Comparison of ENCODE assay signal across 11 cellular contexts in genomic region chr12:6547987-6548386, GRCh38. TPM values are rescaled to one million over a fixed set of nuclear protein-coding genes. Genes with fewer than 3 reads are reported as not detected.
A peak's percentile ranks its signal among the peaks of the same experiment; 100 is the strongest.
DNase-seq lines count a peak whose midpoint lies in the region; ATAC-seq and TF ChIP-seq lines count a peak whose summit lies in the region.
"Had no signal": no experiment of that assay in that cellular context is flagged by ENCODE, and none has a peak within 500 bp of the region (broad histone marks: within the 10 kb centered on the region; RNA-seq: fewer than 3 reads in every experiment).

No MANE protein-coding gene starts in this region.

- no peaks in the 10 kb centered on the region for H3K4me1 ChIP-seq in effector memory CD4-positive, alpha-beta T cell (ENCODE audit: control insufficient read depth, insufficient read depth, low read length, poor library complexity, severe bottlenecking)

- H3K27me3 Mint-ChIP-seq in brain: no peaks in the 10 kb centered on the region

- H3K27me3 ChIP-seq in effector memory CD4-positive, alpha-beta T cell (replicated peaks; ENCODE audit: control insufficient read depth, insufficient read depth, low read length, poor library complexity, severe bottlenecking): no peaks in the 10 kb centered on the region

- peak overlapping the region; percentile 84 for H3K27ac ChIP-seq in temporal lobe (ENCODE audit: low read depth, low read length)
- H3K27ac ChIP-seq in effector memory CD4-positive, alpha-beta T cell (ENCODE audit: insufficient read depth, low read length, poor library complexity, severe bottlenecking): no peak overlapping the region

- peak overlapping the region in 3 of 5 experiments; percentile 45 to 69 (median 64) for H3K27ac Mint-ChIP-seq in brain

- no peak for TF ChIP-seq CTCF in HFF-Myc (IDR thresholded peaks at IDR 0.05; ENCODE audit: low read depth, low read length, missing control alignments)
- TF ChIP-seq CTCF in brain (conservative IDR thresholded peaks at IDR 0.05): no peak

- no peak for DNase-seq in HFF-Myc (ENCODE audit: extremely low read depth, low read depth)
- DNase-seq in islet precursor cell: peak; percentile 90
- DNase-seq in activated T-cell treated with anti-CD3 and anti-CD28 coated beads for 4 hours: no peak
- no peak for DNase-seq in effector memory CD4-positive, alpha-beta T cell
- DNase-seq: NCI-H187 treated with DMSO at 0.1 percent for 48 hours, SIG-M5 had no signal

- H3K4me3 ChIP-seq in HFF-Myc (replicated peaks; ENCODE audit: low read depth, low read length): peak overlapping the region; percentile 9; the same call in 1 of the 2 replicates
- no peak overlapping the region for H3K4me3 ChIP-seq in effector memory CD4-positive, alpha-beta T cell (ENCODE audit: insufficient read depth, low read depth, low read length, poor library complexity, severe bottlenecking)
- H3K4me3 ChIP-seq: lung had no signal

- H3K4me1 Mint-ChIP-seq in brain: peaks cover 31% of the 10 kb centered on the region

- peaks cover 52% of the 10 kb centered on the region for H3K36me3 Mint-ChIP-seq in brain

- ATAC-seq in GM21529 (IDR thresholded peaks at IDR 0.05; ENCODE audit: unreplicated experiment) (no peak), GM18909 (IDR thresholded peaks at IDR 0.05; ENCODE audit: poor library complexity, unreplicated experiment) (no peak)

- H3K36me3 ChIP-seq in effector memory CD4-positive, alpha-beta T cell (ENCODE audit: control insufficient read depth, insufficient read depth, low read length): peaks cover 44% of the 10 kb centered on the region

- H3K4me3 Mint-ChIP-seq in brain: peak overlapping the region in 1 of 5 experiments; percentile 19

- no peaks in the 10 kb centered on the region for H3K9me3 ChIP-seq in effector memory CD4-positive, alpha-beta T cell (ENCODE audit: control insufficient read depth, low read length)

- H3K9me3 Mint-ChIP-seq in brain: no peaks in the 10 kb centered on the region

RNA-seq across cellular contexts. Expression of gene IFFO1, which starts 7.9 kb away (rescaled TPM):
- 7.3 TPM for polyA plus RNA-seq in brain (ENCODE audit: insufficient read depth, low read depth, low replicate concordance)
- total RNA-seq in temporal lobe: 4.9 TPM

RNA-seq across cellular contexts. Expression of gene GAPDH, which starts 13.7 kb away (rescaled TPM):
- polyA plus RNA-seq in brain (ENCODE audit: insufficient read depth, low read depth, low replicate concordance): 4,992 TPM
- total RNA-seq in temporal lobe: 1,154 TPM

RNA-seq across cellular contexts. Expression of gene NOP2, which starts 20.1 kb away (rescaled TPM):
- polyA plus RNA-seq in brain (ENCODE audit: insufficient read depth, low read depth, low replicate concordance): 12.3 TPM
- 8.4 TPM for total RNA-seq in temporal lobe

RNA-seq across cellular contexts. Expression of gene NCAPD2, which starts 54.1 kb away (rescaled TPM):
- polyA plus RNA-seq in brain (ENCODE audit: insufficient read depth, low read depth, low replicate concordance): 69.2 TPM
- 11.6 TPM for total RNA-seq in temporal lobe

RNA-seq across cellular contexts. Expression of gene MRPL51, which starts 54.9 kb away (rescaled TPM):
- 133 TPM for polyA plus RNA-seq in brain (ENCODE audit: insufficient read depth, low read depth, low replicate concordance)
- total RNA-seq in temporal lobe: 39.8 TPM
